Comparison of ENCODE assay signal across 31 cellular contexts in genomic region chr6:154518386-154518785, GRCh38. TPM values are rescaled to one million over a fixed set of nuclear protein-coding genes. Genes with fewer than 3 reads are reported as not detected.
"Had no signal": no experiment of that assay in that cellular context is flagged by ENCODE, and none has a peak within 500 bp of the region (broad histone marks: within the 10 kb centered on the region; RNA-seq: fewer than 3 reads in every experiment).

No MANE protein-coding gene starts in this region.

- H3K4me3 ChIP-seq: body of pancreas, breast epithelium had no signal

- H3K27ac ChIP-seq: body of pancreas, brain microvascular endothelial cell, breast epithelium, VCaP had no signal

- H3K9me3 ChIP-seq: body of pancreas, breast epithelium had no signal

- H3K4me1 ChIP-seq: breast epithelium had no signal

- FAIRE-seq: astrocyte, TTC549 had no signal

- DNase-seq: activated B cell treated with CpG ODN at 0.5 μM for 24 hours; activated CD4-positive, alpha-beta memory T cell treated with anti-CD3 and anti-CD28 coated beads for 36 hours; activated CD4-positive, alpha-beta T cell treated with anti-CD3 and anti-CD28 coated beads for 4 hours; activated CD4-positive, alpha-beta T cell treated with anti-CD3 and anti-CD28 coated beads, Interleukin-2, amount 10 ng/mL, durations not matched to agents 24 days and 14 days; activated CD4-positive, alpha-beta T cell treated with anti-CD3 and anti-CD28 coated beads, Interleukin-2, amount 50 U/mL, for 1 hour; activated CD4-positive, alpha-beta T cell treated with anti-CD3 and anti-CD28 coated beads, Interleukin-2, amount 50 U/mL, for 4 hours; activated CD4-positive, CD25-positive, alpha-beta regulatory T cell treated with anti-CD3 and anti-CD28 coated beads, Interleukin-2, amount 50 U/mL, for 72 hours; activated CD8-positive, alpha-beta memory T cell treated with anti-CD3 and anti-CD28 coated beads for 24 hours; activated CD8-positive, alpha-beta memory T cell treated with anti-CD3 and anti-CD28 coated beads, Interleukin-2, amount 10 ng/mL, durations not matched to agents 7 days and 5 days; activated CD8-positive, alpha-beta memory T cell treated with anti-CD3 and anti-CD28 coated beads, Interleukin-2, amount 50 U/mL, for 48 hours; activated CD8-positive, alpha-beta T cell treated with anti-CD3 and anti-CD28 coated beads, Interleukin-2, amount 10 ng/mL, durations not matched to agents 7 days and 5 days; activated effector memory CD4-positive, alpha-beta T cell treated with Interleukin-2 at 50 U/mL for 16 hours; activated gamma-delta T cell; activated naive CD4-positive, alpha-beta T cell treated with anti-CD3 and anti-CD28 coated beads, Interleukin-2, amount 10 ng/mL, durations not matched to agents 7 days and 5 days; activated naive CD4-positive, alpha-beta T cell treated with Interleukin-2 at 50 U/mL for 16 hours; activated naive CD8-positive, alpha-beta T cell treated with anti-CD3 and anti-CD28 coated beads, Interleukin-2, amount 10 ng/mL, durations not matched to agents 7 days and 5 days; activated naive CD8-positive, alpha-beta T cell treated with anti-CD3 and anti-CD28 coated beads, Interleukin-2, amount 50 U/mL, for 24 hours; activated T-cell treated with anti-CD3 and anti-CD28 coated beads, Interleukin-2, amount 50 U/mL, for 24 hours; activated T-cell treated with anti-CD3 and anti-CD28 coated beads, Interleukin-2, amount 50 U/mL, for 48 hours; amniotic stem cell; aorta; body of pancreas; brain microvascular endothelial cell; central memory CD4-positive, alpha-beta T cell; T-helper 1 cell; T-helper 2 cell; T-helper 9 cell had no signal

- ATAC-seq: activated CD8-positive, alpha-beta memory T cell treated with anti-CD3 and anti-CD28 coated beads, Interleukin-2, amount 10 ng/mL, durations not matched to agents 7 days and 5 days; activated CD8-positive, alpha-beta T cell treated with anti-CD3 and anti-CD28 coated beads, Interleukin-2, amount 10 ng/mL, durations not matched to agents 7 days and 5 days; activated naive CD8-positive, alpha-beta T cell treated with anti-CD3 and anti-CD28 coated beads, Interleukin-2, amount 50 U/mL, for 24 hours; body of pancreas had no signal

- H3K27me3 ChIP-seq: body of pancreas, brain microvascular endothelial cell, breast epithelium had no signal

- H3K36me3 ChIP-seq: brain microvascular endothelial cell, breast epithelium had no signal

RNA-seq across cellular contexts. Expression of gene CNKSR3, which starts 7.9 kb away (rescaled TPM):
- total RNA-seq: activated CD4-positive, alpha-beta T cell treated with anti-CD3 and anti-CD28 coated beads, Interleukin-2, amount 10 ng/mL, durations not matched to agents 24 days and 14 days; activated CD8-positive, alpha-beta memory T cell treated with anti-CD3 and anti-CD28 coated beads, Interleukin-2, amount 10 ng/mL, durations not matched to agents 7 days and 5 days; activated CD8-positive, alpha-beta T cell treated with anti-CD3 and anti-CD28 coated beads, Interleukin-2, amount 10 ng/mL, durations not matched to agents 7 days and 5 days; activated naive CD8-positive, alpha-beta T cell treated with anti-CD3 and anti-CD28 coated beads, Interleukin-2, amount 10 ng/mL, durations not matched to agents 7 days and 5 days had no signal
